Comparison of ENCODE assay signal across 15 cellular contexts in genomic region chr1:162861101-162861500, GRCh38. TPM values are rescaled to one million over a fixed set of nuclear protein-coding genes. Genes with fewer than 3 reads are reported as not detected.
A peak's percentile ranks its signal among the peaks of the same experiment; 100 is the strongest.
DNase-seq lines count a peak whose midpoint lies in the region; TF ChIP-seq lines count a peak whose summit lies in the region.
"Had no signal": no experiment of that assay in that cellular context is flagged by ENCODE, and none has a peak within 500 bp of the region (broad histone marks: within the 10 kb centered on the region; RNA-seq: fewer than 3 reads in every experiment).

TSS of gene CCDC190 (minus strand) at chr1:162861175. CDS start at chr1:162859646, 1,529 bp downstream.

- H3K27me3 ChIP-seq in SJSA1 (replicated peaks) (no peaks in the 10 kb centered on the region), stomach smooth muscle (ENCODE audit: control insufficient read depth in 1 of 2, insufficient read depth in 2 of 2, low read length in 2 of 2) (no peaks in the 10 kb centered on the region), transverse colon (no peaks in the 10 kb centered on the region)
- H3K27me3 ChIP-seq: BLaER1, SJCRH30 had no signal

- H3K4me3 ChIP-seq in SJSA1: no peak within 1 kb of the TSS
- peak within 1 kb of the TSS; percentile 3 to 13 for H3K4me3 ChIP-seq in stomach smooth muscle (ENCODE audit: low read length in 2 of 2)
- H3K4me3 ChIP-seq in transverse colon: no peak within 1 kb of the TSS
- H3K4me3 ChIP-seq: BLaER1, GM12878, pancreas, SJCRH30 had no signal

- no peak for TF ChIP-seq POLR2A in transverse colon (IDR thresholded peaks at IDR 0.05)

- peaks cover 45% of the 10 kb centered on the region for H3K4me1 ChIP-seq in SJSA1 (replicated peaks)
- H3K4me1 ChIP-seq in stomach smooth muscle (ENCODE audit: control insufficient read depth, insufficient read depth, low read length): peaks cover 7% of the 10 kb centered on the region
- no peaks in the 10 kb centered on the region for H3K4me1 ChIP-seq in transverse colon
- H3K4me1 ChIP-seq: BLaER1, pancreas had no signal

- DNase-seq in SJSA1 (ENCODE audit: low read depth in 1 of 2, low spot score in 2 of 2) (peak; percentile 50 to 58), fibroblast of gingiva (ENCODE audit: low read depth) (peak; percentile 83), medulla oblongata (ENCODE audit: extremely low spot score) (peak; percentile 38), HuH-7 (ENCODE audit: low spot score) (no peak), DMS79 (lab: John Stamatoyannopoulos, UW) (no peak), HEK293T (ENCODE audit: extremely low spot score) (no peak), transverse colon (no peak)
- DNase-seq: activated CD8-positive, alpha-beta memory T cell treated with anti-CD3 and anti-CD28 coated beads for 24 hours; NCI-H2029 treated with DMSO at 0.1 percent for 48 hours; pancreas; SJCRH30 had no signal

- in situ Hi-C loops in transverse colon (cut with MboI; ENCODE audit: low pct_ligation_motif_present in 1 of 4, low pct_unique_long_range_greater_than_20kb in 1 of 4, low sequenced_read_pairs in 3 of 4): loop anchor here in 3 of 4 donors (25.0 kb wide), 2 partner anchors 326 to 451 kb away; partner anchors contain the start of gene NUF2 (in 2 of the 3)

- H3K36me3 ChIP-seq in SJSA1: no peaks in the 10 kb centered on the region
- H3K36me3 ChIP-seq in stomach smooth muscle (ENCODE audit: control insufficient read depth in 2 of 2, insufficient read depth in 2 of 2, low read length in 2 of 2): no peaks in the 10 kb centered on the region
- no peaks in the 10 kb centered on the region for H3K36me3 ChIP-seq in transverse colon
- H3K36me3 ChIP-seq: BLaER1, pancreas, SJCRH30 had no signal

- intact Hi-C loops in transverse colon (cut with DNase I; ENCODE audit: low total_unique reads): no loop called here

- H3K27ac ChIP-seq in SJSA1 (peak within 1 kb of the TSS; percentile 85), stomach smooth muscle (ENCODE audit: low read length) (peak within 1 kb of the TSS; percentile 49), transverse colon (peak within 1 kb of the TSS in 1 of 4 donors; percentile 41)
- H3K27ac ChIP-seq: BLaER1, pancreas, SJCRH30 had no signal

- CTCF ChIA-PET in HEK293T (lab: Yijun Ruan, JAX): no interaction called here

- TF ChIP-seq EP300 in transverse colon (IDR thresholded peaks at IDR 0.05; ENCODE audit: low read depth): no peak

- H3K9ac ChIP-seq in stomach smooth muscle (ENCODE audit: low read length in 2 of 2): no peak within 1 kb of the TSS
- H3K9ac ChIP-seq: BLaER1 had no signal

- WGBS in transverse colon (ENCODE audit: low coverage in 1 of 2), 2 donors: 48 to 55% methylated on average over 4 of the region's 4 CpGs

- H3K9me3 ChIP-seq in SJSA1 (replicated peaks): no peaks in the 10 kb centered on the region
- H3K9me3 ChIP-seq in stomach smooth muscle (ENCODE audit: control insufficient read depth in 2 of 2, low read length in 2 of 2): no peaks in the 10 kb centered on the region
- no peaks in the 10 kb centered on the region for H3K9me3 ChIP-seq in transverse colon
- H3K9me3 ChIP-seq: BLaER1, pancreas, SJCRH30 had no signal

- no peak for TF ChIP-seq CTCF in transverse colon (IDR thresholded peaks at IDR 0.05)

- POLR2A ChIA-PET in HEK293T (lab: Yijun Ruan, JAX): interaction anchor here (1.3 kb wide), 1 partner anchor 460 kb away, joined by 3 read pairs; the partner anchor contains the start of gene NUF2

TF ChIP-seq in HEK293T, 16 proteins besides CTCF, POLR2A, EP300 and RAD21:
- TF ChIP-seq CTBP1 (IDR thresholded peaks at IDR 0.05; ENCODE audit: borderline replicate concordance) (no peak), LEF1 (IDR thresholded peaks at IDR 0.05; ENCODE audit: borderline replicate concordance) (no peak), ARNT (IDR thresholded peaks at IDR 0.05) (no peak), SP1 (IDR thresholded peaks at IDR 0.05) (no peak), ELF4 (IDR thresholded peaks at IDR 0.05) (no peak), SUZ12 (IDR thresholded peaks at IDR 0.05) (no peak), L3MBTL2 (conservative IDR thresholded peaks at IDR 0.05) (no peak), ZNF384 (IDR thresholded peaks at IDR 0.05) (no peak), NFRKB (IDR thresholded peaks at IDR 0.05) (no peak)

RNA-seq across cellular contexts. Expression of gene CCDC190, which starts in this region (rescaled TPM):
- 2.8 and 5.5 TPM in 2 replicates for total RNA-seq in SJSA1 (2014; rRNA removed; shearing (Covaris generic))
- total RNA-seq in transverse colon: not detected
- total RNA-seq: GM12878, mesenteric fat pad, pancreas, SJCRH30 had no signal

Comparison
In these comparisons a context has a peak if more than half of its experiments do, and no peak if none do; other contexts are left out.
1. DNase-seq: peak in SJSA1 (2 of 2), fibroblast of gingiva (single experiment) and medulla oblongata (single experiment); none in HuH-7 (single experiment), DMS79 (single experiment), HEK293T (single experiment) and transverse colon (single experiment).
2. H3K4me3 ChIP-seq: peak in stomach smooth muscle (2 of 2); none in SJSA1 (single experiment) and transverse colon (0 of 4).